ENCODE assay signal across 10 cellular contexts in the genomic region with DNA sequence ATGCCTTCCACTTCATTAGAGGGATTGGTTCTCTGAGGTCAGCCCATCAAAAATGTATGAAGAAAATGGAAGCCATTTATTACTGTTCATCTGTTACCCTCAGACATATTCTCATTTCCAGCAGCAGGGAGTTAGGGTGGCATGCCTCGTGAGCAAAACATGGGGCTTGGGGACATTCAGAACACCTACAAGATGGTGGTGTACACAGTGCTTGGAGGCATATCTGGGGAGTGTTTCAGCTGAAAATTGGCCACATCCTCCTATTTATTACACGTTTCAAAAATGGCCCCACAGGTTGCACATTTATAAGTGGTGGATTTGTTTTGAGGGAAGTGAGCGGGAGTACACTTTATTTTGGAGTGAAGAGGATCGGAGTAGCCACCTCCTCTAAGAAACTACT.
DNase-seq lines count a peak whose midpoint lies in the region; ATAC-seq and TF ChIP-seq lines count a peak whose summit lies in the region.
"Had no signal": no experiment of that assay in that cellular context is flagged by ENCODE, and none has a peak within 500 bp of the region (broad histone marks: within the 10 kb centered on the region; RNA-seq: fewer than 3 reads in every experiment).

No MANE protein-coding gene starts in this region.

- no peaks in the 10 kb centered on the region for H3K27me3 Mint-ChIP-seq in stimulated activated naive CD8-positive, alpha-beta T cell treated with anti-CD3 and anti-CD28 coated beads, Interleukin-15, Interleukin-2, amounts not matched to agents 100 ng/mL and 50 ng/mL, for 24 hours
- peaks cover 5% of the 10 kb centered on the region for H3K27me3 Mint-ChIP-seq in nephron (ENCODE audit: low read depth)

- H3K27ac Mint-ChIP-seq in stimulated activated naive CD8-positive, alpha-beta T cell treated with anti-CD3 and anti-CD28 coated beads, Interleukin-15, Interleukin-2, amounts not matched to agents 100 ng/mL and 50 ng/mL, for 24 hours, result peak overlapping the region; percentile 92
- peak overlapping the region; percentile 99 to 100 (median 99) for H3K27ac Mint-ChIP-seq in nephron

- in situ Hi-C loops in astrocyte of the cerebellum (cut with HindIII; ENCODE audit: low sequenced_read_pairs), result no loop called here

- no peak for ATAC-seq in stimulated activated naive CD8-positive, alpha-beta T cell treated with anti-CD3 and anti-CD28 coated beads, Interleukin-15, Interleukin-2, amounts not matched to agents 100 U/mL and 50 U/mL, for 24 hours
- ATAC-seq in HG02571 (IDR thresholded peaks at IDR 0.05; ENCODE audit: unreplicated experiment), result no peak

- H3K9me3 Mint-ChIP-seq in stimulated activated naive CD8-positive, alpha-beta T cell treated with anti-CD3 and anti-CD28 coated beads, Interleukin-15, Interleukin-2, amounts not matched to agents 100 ng/mL and 50 ng/mL, for 24 hours, result no peaks in the 10 kb centered on the region
- no peaks in the 10 kb centered on the region for H3K9me3 Mint-ChIP-seq in nephron

- no peak for DNase-seq in stimulated activated naive CD8-positive, alpha-beta T cell treated with anti-CD3 and anti-CD28 coated beads, Interleukin-15, Interleukin-2, amounts not matched to agents 100 U/mL and 50 U/mL, for 24 hours
- DNase-seq in astrocyte of the cerebellum (ENCODE audit: low read depth) (no peak), anterior cingulate cortex (lab: John Stamatoyannopoulos, UW) (no peak), NCI-H146 treated with DMSO at 0.1 percent for 48 hours (lab: John Stamatoyannopoulos, UW; ENCODE audit: unreplicated experiment) (no peak), kidney tubule cell (ENCODE audit: low spot score) (no peak)
- DNase-seq: KBM-7; stimulated activated naive CD4-positive, alpha-beta T cell had no signal

- no peak for TF ChIP-seq CTCF in astrocyte of the cerebellum (IDR thresholded peaks at IDR 0.05; ENCODE audit: low read depth, low read length, missing control alignments)
- no peak for TF ChIP-seq CTCF in nephron (IDR thresholded peaks at IDR 0.05; ENCODE audit: unreplicated experiment in 3 of 3)

- peak overlapping the region; percentile 58 for H3K4me3 ChIP-seq in astrocyte of the cerebellum (ENCODE audit: low read depth, low read length)

- H3K4me1 Mint-ChIP-seq in stimulated activated naive CD8-positive, alpha-beta T cell treated with anti-CD3 and anti-CD28 coated beads, Interleukin-15, Interleukin-2, amounts not matched to agents 100 ng/mL and 50 ng/mL, for 24 hours (ENCODE audit: low read depth), result peaks cover 58% of the 10 kb centered on the region
- peaks cover 49% of the 10 kb centered on the region for H3K4me1 Mint-ChIP-seq in nephron

- peak overlapping the region; percentile 89 for H3K4me3 Mint-ChIP-seq in stimulated activated naive CD8-positive, alpha-beta T cell treated with anti-CD3 and anti-CD28 coated beads, Interleukin-15, Interleukin-2, amounts not matched to agents 100 ng/mL and 50 ng/mL, for 24 hours
- H3K4me3 Mint-ChIP-seq in nephron, result peak overlapping the region; percentile 95 to 97 (median 96)

- no peaks in the 10 kb centered on the region for H3K36me3 Mint-ChIP-seq in stimulated activated naive CD8-positive, alpha-beta T cell treated with anti-CD3 and anti-CD28 coated beads, Interleukin-15, Interleukin-2, amounts not matched to agents 100 ng/mL and 50 ng/mL, for 24 hours (ENCODE audit: low read depth)
- no peaks in the 10 kb centered on the region for H3K36me3 Mint-ChIP-seq in nephron (ENCODE audit: low read depth)
